Comparison of ENCODE assay signal across 1 cellular context in genomic region chr1:229579101-229579651, GRCh38.
TF ChIP-seq lines count a peak whose summit lies in the region.

No MANE protein-coding gene starts in this region.

TF ChIP-seq in GM23338, 12 proteins besides CTCF, POLR2A, EP300 and RAD21 (continued from another document):
- TF ChIP-seq, protein P1, sequence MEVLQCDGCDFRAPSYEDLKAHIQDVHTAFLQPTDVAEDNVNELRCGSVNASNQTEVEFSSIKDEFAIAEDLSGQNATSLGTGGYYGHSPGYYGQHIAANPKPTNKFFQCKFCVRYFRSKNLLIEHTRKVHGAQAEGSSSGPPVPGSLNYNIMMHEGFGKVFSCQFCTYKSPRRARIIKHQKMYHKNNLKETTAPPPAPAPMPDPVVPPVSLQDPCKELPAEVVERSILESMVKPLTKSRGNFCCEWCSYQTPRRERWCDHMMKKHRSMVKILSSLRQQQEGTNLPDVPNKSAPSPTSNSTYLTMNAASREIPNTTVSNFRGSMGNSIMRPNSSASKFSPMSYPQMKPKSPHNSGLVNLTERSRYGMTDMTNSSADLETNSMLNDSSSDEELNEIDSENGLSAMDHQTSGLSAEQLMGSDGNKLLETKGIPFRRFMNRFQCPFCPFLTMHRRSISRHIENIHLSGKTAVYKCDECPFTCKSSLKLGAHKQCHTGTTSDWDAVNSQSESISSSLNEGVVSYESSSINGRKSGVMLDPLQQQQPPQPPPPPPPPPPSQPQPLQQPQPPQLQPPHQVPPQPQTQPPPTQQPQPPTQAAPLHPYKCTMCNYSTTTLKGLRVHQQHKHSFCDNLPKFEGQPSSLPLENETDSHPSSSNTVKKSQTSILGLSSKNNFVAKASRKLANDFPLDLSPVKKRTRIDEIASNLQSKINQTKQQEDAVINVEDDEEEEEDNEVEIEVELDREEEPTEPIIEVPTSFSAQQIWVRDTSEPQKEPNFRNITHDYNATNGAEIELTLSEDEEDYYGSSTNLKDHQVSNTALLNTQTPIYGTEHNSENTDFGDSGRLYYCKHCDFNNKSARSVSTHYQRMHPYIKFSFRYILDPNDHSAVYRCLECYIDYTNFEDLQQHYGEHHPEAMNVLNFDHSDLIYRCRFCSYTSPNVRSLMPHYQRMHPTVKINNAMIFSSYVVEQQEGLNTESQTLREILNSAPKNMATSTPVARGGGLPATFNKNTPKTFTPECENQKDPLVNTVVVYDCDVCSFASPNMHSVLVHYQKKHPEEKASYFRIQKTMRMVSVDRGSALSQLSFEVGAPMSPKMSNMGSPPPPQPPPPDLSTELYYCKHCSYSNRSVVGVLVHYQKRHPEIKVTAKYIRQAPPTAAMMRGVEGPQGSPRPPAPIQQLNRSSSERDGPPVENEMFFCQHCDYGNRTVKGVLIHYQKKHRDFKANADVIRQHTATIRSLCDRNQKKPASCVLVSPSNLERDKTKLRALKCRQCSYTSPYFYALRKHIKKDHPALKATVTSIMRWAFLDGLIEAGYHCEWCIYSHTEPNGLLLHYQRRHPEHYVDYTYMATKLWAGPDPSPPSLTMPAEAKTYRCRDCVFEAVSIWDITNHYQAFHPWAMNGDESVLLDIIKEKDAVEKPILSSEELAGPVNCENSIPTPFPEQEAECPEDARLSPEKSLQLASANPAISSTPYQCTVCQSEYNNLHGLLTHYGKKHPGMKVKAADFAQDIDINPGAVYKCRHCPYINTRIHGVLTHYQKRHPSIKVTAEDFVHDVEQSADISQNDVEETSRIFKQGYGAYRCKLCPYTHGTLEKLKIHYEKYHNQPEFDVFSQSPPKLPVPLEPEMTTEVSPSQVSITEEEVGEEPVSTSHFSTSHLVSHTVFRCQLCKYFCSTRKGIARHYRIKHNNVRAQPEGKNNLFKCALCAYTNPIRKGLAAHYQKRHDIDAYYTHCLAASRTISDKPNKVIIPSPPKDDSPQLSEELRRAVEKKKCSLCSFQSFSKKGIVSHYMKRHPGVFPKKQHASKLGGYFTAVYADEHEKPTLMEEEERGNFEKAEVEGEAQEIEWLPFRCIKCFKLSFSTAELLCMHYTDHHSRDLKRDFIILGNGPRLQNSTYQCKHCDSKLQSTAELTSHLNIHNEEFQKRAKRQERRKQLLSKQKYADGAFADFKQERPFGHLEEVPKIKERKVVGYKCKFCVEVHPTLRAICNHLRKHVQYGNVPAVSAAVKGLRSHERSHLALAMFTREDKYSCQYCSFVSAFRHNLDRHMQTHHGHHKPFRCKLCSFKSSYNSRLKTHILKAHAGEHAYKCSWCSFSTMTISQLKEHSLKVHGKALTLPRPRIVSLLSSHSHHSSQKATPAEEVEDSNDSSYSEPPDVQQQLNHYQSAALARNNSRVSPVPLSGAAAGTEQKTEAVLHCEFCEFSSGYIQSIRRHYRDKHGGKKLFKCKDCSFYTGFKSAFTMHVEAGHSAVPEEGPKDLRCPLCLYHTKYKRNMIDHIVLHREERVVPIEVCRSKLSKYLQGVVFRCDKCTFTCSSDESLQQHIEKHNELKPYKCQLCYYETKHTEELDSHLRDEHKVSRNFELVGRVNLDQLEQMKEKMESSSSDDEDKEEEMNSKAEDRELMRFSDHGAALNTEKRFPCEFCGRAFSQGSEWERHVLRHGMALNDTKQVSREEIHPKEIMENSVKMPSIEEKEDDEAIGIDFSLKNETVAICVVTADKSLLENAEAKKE (CRISPR knock-in tag; IDR thresholded peaks at IDR 0.05), result no peak
- TF ChIP-seq EZH2phosphoT487 (IDR thresholded peaks at IDR 0.05; ENCODE audit: unreplicated experiment) (no peak), ZNF114 (CRISPR knock-in tag; IDR thresholded peaks at IDR 0.05) (no peak), ZNF331 (CRISPR knock-in tag; IDR thresholded peaks at IDR 0.05; ENCODE audit: low read depth) (no peak), POLR2AphosphoS5 (IDR thresholded peaks at IDR 0.05; ENCODE audit: low read depth) (no peak)
- TF ChIP-seq, protein P2, sequence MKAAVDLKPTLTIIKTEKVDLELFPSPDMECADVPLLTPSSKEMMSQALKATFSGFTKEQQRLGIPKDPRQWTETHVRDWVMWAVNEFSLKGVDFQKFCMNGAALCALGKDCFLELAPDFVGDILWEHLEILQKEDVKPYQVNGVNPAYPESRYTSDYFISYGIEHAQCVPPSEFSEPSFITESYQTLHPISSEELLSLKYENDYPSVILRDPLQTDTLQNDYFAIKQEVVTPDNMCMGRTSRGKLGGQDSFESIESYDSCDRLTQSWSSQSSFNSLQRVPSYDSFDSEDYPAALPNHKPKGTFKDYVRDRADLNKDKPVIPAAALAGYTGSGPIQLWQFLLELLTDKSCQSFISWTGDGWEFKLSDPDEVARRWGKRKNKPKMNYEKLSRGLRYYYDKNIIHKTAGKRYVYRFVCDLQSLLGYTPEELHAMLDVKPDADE (IDR thresholded peaks at IDR 0.05), result no peak
